In the genomic region with DNA sequence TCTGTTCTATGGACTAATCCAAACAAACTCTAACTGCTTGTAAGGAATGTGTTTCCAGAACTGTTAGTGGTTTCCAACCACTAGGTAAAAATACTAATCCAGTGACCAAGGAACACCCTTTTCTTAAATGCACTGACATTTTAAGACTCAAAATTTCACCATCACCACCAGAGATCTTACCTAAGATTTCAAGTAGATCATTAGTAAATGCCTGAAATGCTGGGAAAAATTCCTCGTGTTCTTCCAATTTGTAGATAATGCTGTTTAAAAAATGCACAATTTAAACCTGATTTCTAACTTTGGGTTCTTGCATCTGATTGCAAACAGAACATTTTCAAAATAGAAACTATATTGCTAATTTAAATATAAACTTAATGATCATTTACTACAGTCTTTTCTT, we compare ENCODE assay signal across 20 cellular contexts.
"Had no signal": no experiment of that assay in that cellular context is flagged by ENCODE, and none has a peak within 500 bp of the region (broad histone marks: within the 10 kb centered on the region; RNA-seq: fewer than 3 reads in every experiment).

No MANE protein-coding gene starts in this region.

- ATAC-seq: effector memory CD8-positive, alpha-beta T cell; left lobe of liver; naive thymus-derived CD4-positive, alpha-beta T cell; stimulated activated memory B cell treated with anti-CD40 and anti-IgM and Interleukin-4, amounts not matched to agents 10 μg/mL and 1 μg/mL and 100 μg/mL, for 72 hours; stimulated activated naive CD8-positive, alpha-beta T cell treated with anti-CD3 and anti-CD28 coated beads, Interleukin-15, Interleukin-2, amounts not matched to agents 100 U/mL and 50 U/mL, for 24 hours had no signal

- H3K4me3 ChIP-seq: colonic mucosa, neural progenitor cell, right atrium auricular region, sigmoid colon, testis, tibial artery, upper lobe of left lung had no signal

- DNase-seq: colonic mucosa; dermis blood vessel endothelial cell; effector memory CD8-positive, alpha-beta T cell; kidney; mesendoderm; midbrain; naive thymus-derived CD4-positive, alpha-beta T cell; sigmoid colon; stimulated activated CD4-positive, alpha-beta T cell treated with anti-CD3 and anti-CD28 coated beads, Interleukin-4, amount 100 ng/mL, for 4 hours; stimulated activated naive CD8-positive, alpha-beta T cell treated with anti-CD3 and anti-CD28 coated beads, Interleukin-15, Interleukin-2, amounts not matched to agents 100 U/mL and 50 U/mL, for 24 hours; substantia nigra; testis; tibial artery; upper lobe of left lung had no signal

- FAIRE-seq: endometrium, kidney, urothelium cell line had no signal
